Comparison of ENCODE assay signal across 25 cellular contexts in the genomic region with DNA sequence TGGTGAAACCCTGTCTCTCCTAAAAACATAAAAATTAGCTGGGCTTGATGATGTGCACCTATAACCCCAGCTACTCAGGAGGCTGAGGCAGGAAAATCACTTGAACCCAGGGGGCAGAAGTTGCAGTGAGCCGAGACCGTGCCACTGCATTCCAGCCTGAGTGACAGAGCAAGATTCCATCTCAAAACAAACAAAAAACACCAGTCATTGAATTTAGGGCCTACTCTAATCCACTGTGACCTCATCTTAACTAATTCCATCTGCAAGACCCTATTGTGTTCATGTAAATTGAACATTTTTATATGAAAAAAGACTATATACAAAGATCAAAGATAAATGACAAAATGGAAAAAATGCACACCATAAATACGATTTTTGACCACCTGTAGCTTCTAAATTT. TPM values are rescaled to one million over a fixed set of nuclear protein-coding genes. Genes with fewer than 3 reads are reported as not detected.
DNase-seq lines count a peak whose midpoint lies in the region; ATAC-seq, FAIRE-seq and TF ChIP-seq lines count a peak whose summit lies in the region.
"Had no signal": no experiment of that assay in that cellular context is flagged by ENCODE, and none has a peak within 500 bp of the region (broad histone marks: within the 10 kb centered on the region; RNA-seq: fewer than 3 reads in every experiment).

No MANE protein-coding gene starts in this region.

- no TSS peak for BruUV-seq in K562 (replicated peaks; lab: Mats Ljungman, UMichigan)

- DNase-seq in EL (peak; percentile 7), HEK293T (ENCODE audit: extremely low spot score) (no peak), K562 (ENCODE audit: extremely low read depth in 1 of 4, low spot score in 3 of 4) (no peak), progenitor cell of endocrine pancreas (ENCODE audit: low spot score, unreplicated experiment) (no peak), KG1 (lab: John Stamatoyannopoulos, UW) (no peak), H7 (no peak), Right ventricle myocardium superior (no peak)
- DNase-seq: CD4-positive, CD25-positive, alpha-beta regulatory T cell; DMS53; GF-D8; MM.1S; NCI-H1048; NCI-H1417 treated with DMSO at 0.1 percent for 48 hours; NCI-H1694 treated with DMSO at 0.1 percent for 48 hours; NCI-H2081; NCI-H2227 treated with DMSO at 0.1 percent for 48 hours; NCI-H526 treated with DMSO at 0.1 percent for 48 hours; RPMI8226; SHP77; T-cell had no signal

- H3K36me3 Mint-ChIP-seq in progenitor cell of endocrine pancreas (ENCODE audit: insufficient read depth), result peaks cover 19% of the 10 kb centered on the region

- no peak for TF ChIP-seq EP300 in K562 (IDR thresholded peaks at IDR 0.05; ENCODE audit: low read length)

- H3K4me3 ChIP-seq in K562, result no peak overlapping the region
- H3K4me3 ChIP-seq in H7 (ENCODE audit: insufficient read depth, low read depth, low read length), result no peak overlapping the region
- H3K4me3 ChIP-seq: BLaER1 had no signal

- in situ Hi-C loops in K562 (cut with MboI), result no loop called here

- H3K27ac Mint-ChIP-seq in progenitor cell of endocrine pancreas, result peak overlapping the region; percentile 35
- H3K27ac Mint-ChIP-seq: CD4-positive, CD25-positive, alpha-beta regulatory T cell; T-cell had no signal

- no peak overlapping the region for H2AFZ ChIP-seq in K562 (ENCODE audit: low read depth, low read length)

- H3K4me1 ChIP-seq in K562 (replicated peaks in 1 of 2; ENCODE audit: control insufficient read depth in 2 of 2, insufficient read depth in 2 of 2, low read length in 2 of 2), result no peaks in the 10 kb centered on the region
- H3K4me1 ChIP-seq: BLaER1 had no signal

- no peaks in the 10 kb centered on the region for H3K27me3 Mint-ChIP-seq in progenitor cell of endocrine pancreas
- H3K27me3 Mint-ChIP-seq: CD4-positive, CD25-positive, alpha-beta regulatory T cell had no signal

- 21% methylated on average over 3 of the region's 3 CpGs for WGBS in K562 (ENCODE audit: insufficient coverage, low coverage, missing lambda C conversion rate)

- no peak for FAIRE-seq in K562 (lab: Jason Lieb, UNC)
- FAIRE-seq: GM12892, GM19239 had no signal

- no peak overlapping the region for H3K27ac ChIP-seq in K562 (ENCODE audit: extremely low read depth, low read depth, low read length)
- H3K27ac ChIP-seq: BLaER1, KMS-11 had no signal

- no peaks in the 10 kb centered on the region for H3K9me3 ChIP-seq in K562 (replicated peaks; ENCODE audit: control insufficient read depth, insufficient read depth, low read depth, low read length)

- H3K79me2 ChIP-seq in K562 (ENCODE audit: control insufficient read depth, insufficient read depth, low read length), result no peaks in the 10 kb centered on the region

- intact Hi-C loops in K562 (cut with micrococcal nuclease), result no loop called here
- intact Hi-C loops in Right ventricle myocardium superior (cut with DNase I), result no loop called here

- CTCF ChIA-PET in HEK293T (lab: Yijun Ruan, JAX), result no interaction called here
- CTCF ChIA-PET in K562 (lab: Yijun Ruan, JAX; ENCODE audit: low intra/inter-chr PET ratio), result no interaction called here

- POLR2A ChIA-PET in HEK293T (lab: Yijun Ruan, JAX) (no interaction called here), K562 (lab: Yijun Ruan, JAX) (no interaction called here)

- TF ChIP-seq POLR2A in K562 (conservative IDR thresholded peaks at IDR 0.05), result no peak

- H3K9me3 Mint-ChIP-seq in progenitor cell of endocrine pancreas (ENCODE audit: low read depth), result peaks cover 16% of the 10 kb centered on the region

- no peaks in the 10 kb centered on the region for H3K4me1 Mint-ChIP-seq in progenitor cell of endocrine pancreas (ENCODE audit: low read depth)
- H3K4me1 Mint-ChIP-seq: T-cell had no signal

- no peak for TF ChIP-seq RAD21 in K562 (CRISPR knock-in tag; conservative IDR thresholded peaks at IDR 0.05 in 1 of 2, IDR thresholded peaks at IDR 0.05 in 1 of 2)

- no peaks in the 10 kb centered on the region for H4K20me1 ChIP-seq in K562 (replicated peaks; ENCODE audit: control insufficient read depth, insufficient read depth, low read length)
- H4K20me1 ChIP-seq: BLaER1 had no signal

- ATAC-seq in K562, result no peak
- no peak for ATAC-seq in Right ventricle myocardium superior (ENCODE audit: poor library complexity)
- ATAC-seq: HCT116, T-cell had no signal

- H3K9ac ChIP-seq in K562 (ENCODE audit: insufficient read depth in 1 of 2, low read depth in 2 of 2, low read length in 2 of 2), result no peak overlapping the region
- H3K9ac ChIP-seq: BLaER1, KMS-11 had no signal

- no peaks in the 10 kb centered on the region for H3K9me1 ChIP-seq in K562 (ENCODE audit: control insufficient read depth, insufficient read depth, low read length)

- no peak for TF ChIP-seq CTCF in K562 (IDR thresholded peaks at IDR 0.05 in 2 of 3, conservative IDR thresholded peaks at IDR 0.05 in 1 of 3; ENCODE audit: insufficient read depth in 2 of 3, low read depth in 1 of 3, low read length in 3 of 3)
- no peak for TF ChIP-seq CTCF in progenitor cell of endocrine pancreas (IDR thresholded peaks at IDR 0.05; ENCODE audit: unreplicated experiment)

- no peak overlapping the region for H3K4me2 ChIP-seq in K562 (ENCODE audit: insufficient read depth, low read length)
- H3K4me2 ChIP-seq: BLaER1, KMS-11 had no signal

- H3K27me3 ChIP-seq in K562 (ENCODE audit: control insufficient read depth in 2 of 2, insufficient read depth in 2 of 2, low read length in 2 of 2) (no peaks in the 10 kb centered on the region), H7 (ENCODE audit: control insufficient read depth, insufficient read depth, low read length) (no peaks in the 10 kb centered on the region)
- H3K27me3 ChIP-seq: BLaER1 had no signal

- H3K36me3 ChIP-seq in K562 (ENCODE audit: control insufficient read depth, insufficient read depth, low read length) (no peaks in the 10 kb centered on the region), H7 (replicated peaks; ENCODE audit: control insufficient read depth, insufficient read depth, low read length) (no peaks in the 10 kb centered on the region)
- H3K36me3 ChIP-seq: BLaER1 had no signal

- H3K4me3 Mint-ChIP-seq in progenitor cell of endocrine pancreas (ENCODE audit: low read depth), result no peak overlapping the region
- H3K4me3 Mint-ChIP-seq: T-cell had no signal

TF ChIP-seq in HEK293T, 16 proteins besides CTCF, POLR2A, EP300 and RAD21:
- no peak for TF ChIP-seq HDGF (IDR thresholded peaks at IDR 0.05; ENCODE audit: borderline replicate concordance)
- TF ChIP-seq, protein P1, sequence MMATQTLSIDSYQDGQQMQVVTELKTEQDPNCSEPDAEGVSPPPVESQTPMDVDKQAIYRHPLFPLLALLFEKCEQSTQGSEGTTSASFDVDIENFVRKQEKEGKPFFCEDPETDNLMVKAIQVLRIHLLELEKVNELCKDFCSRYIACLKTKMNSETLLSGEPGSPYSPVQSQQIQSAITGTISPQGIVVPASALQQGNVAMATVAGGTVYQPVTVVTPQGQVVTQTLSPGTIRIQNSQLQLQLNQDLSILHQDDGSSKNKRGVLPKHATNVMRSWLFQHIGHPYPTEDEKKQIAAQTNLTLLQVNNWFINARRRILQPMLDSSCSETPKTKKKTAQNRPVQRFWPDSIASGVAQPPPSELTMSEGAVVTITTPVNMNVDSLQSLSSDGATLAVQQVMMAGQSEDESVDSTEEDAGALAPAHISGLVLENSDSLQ (IDR thresholded peaks at IDR 0.05), result 0 out of 2 replicates have a peak, but pooled peaks have one; percentile 7

TF ChIP-seq in K562, 482 proteins besides CTCF, POLR2A, EP300 and RAD21:
- TF ChIP-seq, protein P1 (IDR thresholded peaks at IDR 0.05), result peak; percentile 51
- TF ChIP-seq ZNF584 (CRISPR knock-in tag; IDR thresholded peaks at IDR 0.05; ENCODE audit: low read depth) (0 out of 2 replicates have a peak, but pooled peaks have one; percentile 49), ZNF75A (CRISPR knock-in tag; IDR thresholded peaks at IDR 0.05) (no peak)

RNA-seq across cellular contexts. Expression of a gene that starts 17.8 kb away (rescaled TPM):
- 0.05 TPM in 1 of 2 replicates, not detected in the other for total RNA-seq in K562 (2011; cell fraction: chromatin; rRNA removed; ENCODE audit: low replicate concordance)
- total RNA-seq in K562 (2011; cell fraction: nucleolus; rRNA removed), result not detected in 2 replicates
- not detected in 2 replicates for total RNA-seq in K562 (2011; cell fraction: nucleoplasm; rRNA removed)
- total RNA-seq in K562 (2014; rRNA removed), result 0.05 TPM in 1 of 2 replicates, not detected in the other
- 0.06 TPM in 1 of 2 replicates, not detected in the other for total RNA-seq in K562 (2014; rRNA removed; fragmentation: Illumina TruSeq; extraction: Trizol)
- 0.14 and 0.23 TPM in 2 replicates for total RNA-seq in K562 (2015; rRNA removed; fragmentation: Illumina TruSeq; extraction: Trizol)
- total RNA-seq in K562 (2021), result 0.07 and 0.11 TPM in 2 replicates
- polyA plus RNA-seq in K562 (2011; rRNA removed), result 0.08 and 0.34 TPM in 2 replicates
- 0.06 and 0.25 TPM in 2 replicates for polyA plus RNA-seq in K562 (2011; cell fraction: cytosol; rRNA removed)
- 0.11 TPM in 2 replicates for polyA plus RNA-seq in K562 (2011; cell fraction: nucleus; rRNA removed)
- 0.07 and 0.15 TPM in 2 replicates for polyA plus RNA-seq in K562 (2012)
- 0.04 and 0.06 TPM in 2 replicates for polyA plus RNA-seq in K562 (2014; fragmentation: Illumina TruSeq; extraction: Trizol)
- under 1 TPM; 0.01 TPM for polyA plus RNA-seq in K562 (2014; fragmentation: Nextera tagmentation; extraction: Ambion mirVana)
- 0.11 TPM in 1 of 2 replicates, not detected in the other for polyA plus RNA-seq in K562 (2014; rRNA removed)
- polyA minus RNA-seq in K562 (2011; rRNA and poly(A)+ RNA removed), result 0.07 and 0.24 TPM in 2 replicates
- not detected in 2 replicates for polyA minus RNA-seq in K562 (2011; cell fraction: cytosol; rRNA and poly(A)+ RNA removed)
- polyA minus RNA-seq in K562 (2011; cell fraction: nucleus; rRNA and poly(A)+ RNA removed), result 0.11 TPM in 1 of 2 replicates, not detected in the other
- 8.2 and 9.6 TPM in 2 replicates for total RNA-seq in progenitor cell of endocrine pancreas
- total RNA-seq in H7 (2014; rRNA removed; shearing (Covaris generic)), result 22.2 and 24.0 TPM in 2 replicates
- total RNA-seq in Right ventricle myocardium superior, result 1.2 TPM
